ENCODE assay signal across 1 cellular context in genomic region chr10:50992972-50993766, GRCh38.
TF ChIP-seq lines count a peak whose summit lies in the region.

No MANE protein-coding gene starts in this region.

TF ChIP-seq in WTC11, 78 proteins besides CTCF, POLR2A, EP300 and RAD21 (continued from another document):
- no peak for TF ChIP-seq MLX (CRISPR knock-in tag; IDR thresholded peaks at IDR 0.05)
- TF ChIP-seq, protein P1, sequence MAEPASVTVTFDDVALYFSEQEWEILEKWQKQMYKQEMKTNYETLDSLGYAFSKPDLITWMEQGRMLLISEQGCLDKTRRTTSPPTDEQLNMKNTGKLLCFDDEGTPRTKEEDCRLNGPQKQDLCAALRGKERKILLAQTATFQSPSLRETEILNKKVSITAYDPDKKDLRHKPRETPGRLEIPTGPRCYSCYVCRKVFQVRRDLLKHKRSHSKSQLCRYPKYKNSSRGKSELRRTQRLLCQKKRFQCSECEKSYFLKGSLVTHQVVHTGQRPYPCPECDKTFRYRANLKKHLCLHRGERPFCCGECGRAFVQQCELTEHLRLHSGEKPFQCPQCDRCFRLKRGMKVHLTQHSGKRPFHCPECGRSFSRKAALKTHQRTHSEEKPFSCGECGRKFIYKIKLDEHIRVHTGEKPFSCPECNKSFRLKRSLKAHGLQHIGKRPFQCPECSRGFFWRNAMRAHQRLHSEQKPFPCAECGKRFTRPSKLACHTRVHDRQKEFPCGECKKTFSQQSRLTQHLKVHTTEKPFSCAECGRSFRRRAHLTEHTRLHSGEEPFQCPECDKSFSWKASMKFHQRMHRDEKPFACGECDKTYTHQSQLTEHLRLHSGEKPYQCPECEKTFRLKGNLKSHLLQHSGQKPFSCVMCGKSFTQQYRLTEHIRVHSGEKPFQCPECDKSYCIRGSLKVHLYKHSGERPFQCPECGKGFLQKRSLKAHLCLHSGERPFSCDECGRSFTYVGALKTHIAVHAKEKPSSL (CRISPR knock-in tag; conservative IDR thresholded peaks at IDR 0.05), result no peak
- TF ChIP-seq, protein P2, sequence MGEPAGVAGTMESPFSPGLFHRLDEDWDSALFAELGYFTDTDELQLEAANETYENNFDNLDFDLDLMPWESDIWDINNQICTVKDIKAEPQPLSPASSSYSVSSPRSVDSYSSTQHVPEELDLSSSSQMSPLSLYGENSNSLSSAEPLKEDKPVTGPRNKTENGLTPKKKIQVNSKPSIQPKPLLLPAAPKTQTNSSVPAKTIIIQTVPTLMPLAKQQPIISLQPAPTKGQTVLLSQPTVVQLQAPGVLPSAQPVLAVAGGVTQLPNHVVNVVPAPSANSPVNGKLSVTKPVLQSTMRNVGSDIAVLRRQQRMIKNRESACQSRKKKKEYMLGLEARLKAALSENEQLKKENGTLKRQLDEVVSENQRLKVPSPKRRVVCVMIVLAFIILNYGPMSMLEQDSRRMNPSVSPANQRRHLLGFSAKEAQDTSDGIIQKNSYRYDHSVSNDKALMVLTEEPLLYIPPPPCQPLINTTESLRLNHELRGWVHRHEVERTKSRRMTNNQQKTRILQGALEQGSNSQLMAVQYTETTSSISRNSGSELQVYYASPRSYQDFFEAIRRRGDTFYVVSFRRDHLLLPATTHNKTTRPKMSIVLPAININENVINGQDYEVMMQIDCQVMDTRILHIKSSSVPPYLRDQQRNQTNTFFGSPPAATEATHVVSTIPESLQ (CRISPR knock-in tag; IDR thresholded peaks at IDR 0.05), result no peak
- no peak for TF ChIP-seq SMAD4 (CRISPR knock-in tag; IDR thresholded peaks at IDR 0.05)
